25 cellular contexts compared by ENCODE assay signal in the genomic region with DNA sequence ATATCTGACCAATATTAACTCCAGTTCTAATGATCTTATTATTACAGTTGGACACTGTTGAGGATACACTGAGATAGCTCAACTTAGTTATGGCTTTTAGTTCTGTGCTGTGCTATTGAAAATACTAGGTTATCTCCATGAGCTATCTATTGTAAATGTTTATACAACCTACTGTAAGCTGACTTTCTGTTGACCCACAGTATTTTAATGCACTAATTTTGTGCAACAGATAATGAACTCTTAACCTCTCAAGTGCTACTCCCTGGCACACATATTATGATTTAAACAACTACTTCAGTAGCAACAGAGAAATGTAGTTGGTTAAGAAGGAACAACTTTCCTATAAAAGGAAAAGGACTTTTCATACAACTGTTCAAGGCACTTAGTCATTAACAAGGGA.
"Had no signal": no experiment of that assay in that cellular context is flagged by ENCODE, and none has a peak within 500 bp of the region (broad histone marks: within the 10 kb centered on the region; RNA-seq: fewer than 3 reads in every experiment).

No MANE protein-coding gene starts in this region.

- H3K4me3 ChIP-seq: colonic mucosa, gastroesophageal sphincter, heart left ventricle, hepatocyte, lower lobe of right lung, neural progenitor cell, prostate gland, right atrium auricular region, sigmoid colon, spleen, testis, tibial artery had no signal

- H3K36me3 ChIP-seq: colonic mucosa, gastroesophageal sphincter, heart left ventricle, lower lobe of right lung, neural progenitor cell, prostate gland, right atrium auricular region, sigmoid colon, spleen, tibial artery had no signal

- ATAC-seq: esophagus mucosa; foreskin keratinocyte; gastroesophageal sphincter; heart left ventricle; left ventricle myocardium superior; lower lobe of right lung; naive thymus-derived CD4-positive, alpha-beta T cell; stimulated activated memory B cell treated with anti-CD40 and anti-IgM and Interleukin-4, amounts not matched to agents 10 μg/mL and 1 μg/mL and 100 μg/mL, for 72 hours; stimulated activated naive CD8-positive, alpha-beta T cell treated with anti-CD3 and anti-CD28 coated beads, Interleukin-15, Interleukin-2, amounts not matched to agents 100 U/mL and 50 U/mL, for 24 hours had no signal

- H3K27ac ChIP-seq: colonic mucosa, epithelial cell of prostate, foreskin keratinocyte, gastroesophageal sphincter, heart left ventricle, hepatocyte, lower lobe of right lung, neural progenitor cell, prostate gland, right atrium auricular region, sigmoid colon, spleen, testis, tibial artery had no signal

- H3K9me3 ChIP-seq: colonic mucosa, lower lobe of right lung, prostate gland, testis, tibial artery had no signal

- H3K4me1 ChIP-seq: colonic mucosa, foreskin keratinocyte, prostate gland had no signal

- DNase-seq: colonic mucosa; effector CD8-positive, alpha-beta T cell; endodermal cell; foreskin keratinocyte; heart left ventricle; islet precursor cell; kidney glomerular epithelial cell; left ventricle myocardium superior; lower lobe of right lung; naive thymus-derived CD4-positive, alpha-beta T cell; sigmoid colon; spleen; stimulated activated CD4-positive, alpha-beta T cell treated with anti-CD3 and anti-CD28 coated beads, Interleukin-4, amount 100 ng/mL, for 4 hours; stimulated activated naive CD8-positive, alpha-beta T cell treated with anti-CD3 and anti-CD28 coated beads, Interleukin-15, Interleukin-2, amounts not matched to agents 100 U/mL and 50 U/mL, for 24 hours; substantia nigra; testis; tibial artery had no signal
